In the genomic region with DNA sequence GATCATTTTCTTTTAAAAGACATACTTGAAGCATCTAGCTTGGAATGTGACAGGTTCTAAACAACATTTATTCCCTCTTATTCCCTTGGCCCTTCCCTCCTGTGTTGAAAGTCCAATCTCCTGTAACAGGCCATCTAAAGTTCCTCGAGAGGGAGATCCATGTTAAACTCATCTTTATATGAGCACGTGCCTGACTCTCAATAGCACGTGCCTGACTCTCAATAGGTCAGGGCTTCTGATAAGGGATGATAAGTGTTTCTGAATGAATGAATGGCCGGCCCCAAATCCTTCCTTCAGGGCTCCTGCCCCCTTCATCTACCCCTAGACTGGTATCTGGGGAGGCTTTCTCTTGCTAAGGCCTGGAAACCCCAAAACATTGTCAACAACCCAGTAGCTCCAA, we compare ENCODE assay signal across 11 cellular contexts. TPM values are rescaled to one million over a fixed set of nuclear protein-coding genes. Genes with fewer than 3 reads are reported as not detected.
DNase-seq lines count a peak whose midpoint lies in the region; TF ChIP-seq lines count a peak whose summit lies in the region.
"Had no signal": no experiment of that assay in that cellular context is flagged by ENCODE, and none has a peak within 500 bp of the region (broad histone marks: within the 10 kb centered on the region; RNA-seq: fewer than 3 reads in every experiment).

No MANE protein-coding gene starts in this region.

- H3K27ac Mint-ChIP-seq in activated naive CD8-positive, alpha-beta T cell treated with anti-CD3 and anti-CD28 coated beads for 36 hours = no peak overlapping the region
- H3K27ac Mint-ChIP-seq: activated CD8-positive, alpha-beta T cell treated with anti-CD3 and anti-CD28 coated beads for 36 hours; activated T-helper 2 cell treated with anti-CD3 and anti-CD28 coated beads, Interferon-gamma antibody, Interleukin-2, Interleukin-4, amounts not matched to agents 10 μg/mL and 5 μg/mL and 100 μg/mL, durations not matched to agents 14 hours and 24 hours and 36 hours; CD4-positive, alpha-beta T cell had no signal

- TF ChIP-seq EP300 in ovary (IDR thresholded peaks at IDR 0.05) = no peak
- no peak for TF ChIP-seq EP300 in transverse colon (IDR thresholded peaks at IDR 0.05; ENCODE audit: low read depth)

- intact Hi-C loops in ascending aorta (cut with DNase I) = loop anchor here (1.0 to 2.0 kb wide), 4 partner anchors 9 to 59 kb away; no protein-coding TSS in a partner anchor
- intact Hi-C loops in esophagus squamous epithelium (cut with DNase I) = no loop called here
- intact Hi-C loops in ovary (cut with DNase I) = loop anchor here in 2 of 4 donors (5.0 to 10.0 kb wide), 2 partner anchors 95 to 98 kb away; no protein-coding TSS in a partner anchor
- intact Hi-C loops in transverse colon (cut with DNase I; ENCODE audit: low total_unique reads) = loop anchor here (5.0 kb wide), 1 partner anchor 103 kb away; a partner anchor contains a TSS

- TF ChIP-seq POLR2A in esophagus squamous epithelium (IDR thresholded peaks at IDR 0.05) (no peak), ovary (IDR thresholded peaks at IDR 0.05) (no peak), transverse colon (IDR thresholded peaks at IDR 0.05) (no peak)

- H3K4me1 ChIP-seq in ascending aorta (peaks cover 17 to 36% of the 10 kb centered on the region in 2 donors), esophagus squamous epithelium (peaks cover 15 to 55% (median 37%) of the 10 kb centered on the region in 3 donors), ovary (ENCODE audit: insufficient read depth) (peaks cover 12% of the 10 kb centered on the region), transverse colon (peaks cover 5 to 26% (median 16%) of the 10 kb centered on the region in 4 donors)

- H3K4me1 Mint-ChIP-seq in activated naive CD8-positive, alpha-beta T cell treated with anti-CD3 and anti-CD28 coated beads for 36 hours = no peaks in the 10 kb centered on the region

- no peak overlapping the region for H3K4me3 Mint-ChIP-seq in activated naive CD8-positive, alpha-beta T cell treated with anti-CD3 and anti-CD28 coated beads for 36 hours
- H3K4me3 Mint-ChIP-seq: activated CD8-positive, alpha-beta T cell treated with anti-CD3 and anti-CD28 coated beads for 36 hours; CD4-positive, alpha-beta T cell had no signal

- H3K27me3 Mint-ChIP-seq in activated naive CD8-positive, alpha-beta T cell treated with anti-CD3 and anti-CD28 coated beads for 36 hours = peaks cover 4% of the 10 kb centered on the region
- H3K27me3 Mint-ChIP-seq: activated CD8-positive, alpha-beta T cell treated with anti-CD3 and anti-CD28 coated beads for 36 hours had no signal

- peaks cover 11% of the 10 kb centered on the region in 2 donors for H3K36me3 ChIP-seq in ascending aorta
- peaks cover 12 to 90% (median 13%) of the 10 kb centered on the region in 3 donors for H3K36me3 ChIP-seq in esophagus squamous epithelium
- no peaks in the 10 kb centered on the region for H3K36me3 ChIP-seq in ovary
- peaks cover 0 to 8% (median 2%) of the 10 kb centered on the region in 4 donors for H3K36me3 ChIP-seq in transverse colon
- H3K36me3 ChIP-seq: neutrophil had no signal

- H3K9me3 ChIP-seq in ascending aorta (no peaks in the 10 kb centered on the region), esophagus squamous epithelium (no peaks in the 10 kb centered on the region), ovary (no peaks in the 10 kb centered on the region), transverse colon (no peaks in the 10 kb centered on the region)
- H3K9me3 ChIP-seq: neutrophil had no signal

- in situ Hi-C loops in transverse colon (cut with MboI; ENCODE audit: low pct_ligation_motif_present in 1 of 4, low pct_unique_long_range_greater_than_20kb in 1 of 4, low sequenced_read_pairs in 3 of 4) = no loop called here

- TF ChIP-seq CTCF in ascending aorta (IDR thresholded peaks at IDR 0.05) (no peak), esophagus squamous epithelium (IDR thresholded peaks at IDR 0.05) (no peak), ovary (IDR thresholded peaks at IDR 0.05) (no peak), transverse colon (IDR thresholded peaks at IDR 0.05) (no peak)

- H3K27ac ChIP-seq in ascending aorta (peak overlapping the region; percentile 89 to 99), esophagus squamous epithelium (peak overlapping the region; percentile 76 to 94 (median 91)), ovary (peak overlapping the region; percentile 32 to 76), transverse colon (peak overlapping the region; percentile 87 to 93 (median 89))
- H3K27ac ChIP-seq: neutrophil had no signal

- H3K4me3 ChIP-seq in ascending aorta (no peak overlapping the region), esophagus squamous epithelium (no peak overlapping the region), ovary (no peak overlapping the region), transverse colon (no peak overlapping the region)

- no peaks in the 10 kb centered on the region for H3K36me3 Mint-ChIP-seq in activated naive CD8-positive, alpha-beta T cell treated with anti-CD3 and anti-CD28 coated beads for 36 hours

- H3K9me3 Mint-ChIP-seq in activated naive CD8-positive, alpha-beta T cell treated with anti-CD3 and anti-CD28 coated beads for 36 hours = no peaks in the 10 kb centered on the region
- H3K9me3 Mint-ChIP-seq: activated CD8-positive, alpha-beta T cell treated with anti-CD3 and anti-CD28 coated beads for 36 hours; activated T-helper 2 cell treated with anti-CD3 and anti-CD28 coated beads, Interferon-gamma antibody, Interleukin-2, Interleukin-4, amounts not matched to agents 10 μg/mL and 5 μg/mL and 100 μg/mL, durations not matched to agents 14 hours and 24 hours and 36 hours; CD4-positive, alpha-beta T cell had no signal

- DNase-seq in ascending aorta (ENCODE audit: low spot score in 2 of 2) (no peak), esophagus squamous epithelium (lab: John Stamatoyannopoulos, UW) (no peak), ovary (no peak), transverse colon (no peak), cortex of kidney (lab: John Stamatoyannopoulos, UW) (no peak), NCI-H187 treated with DMSO at 0.1 percent for 48 hours (lab: John Stamatoyannopoulos, UW) (no peak)
- no peak for DNase-seq in activated naive CD8-positive, alpha-beta T cell treated with anti-CD3 and anti-CD28 coated beads for 36 hours
- DNase-seq: activated CD8-positive, alpha-beta T cell treated with anti-CD3 and anti-CD28 coated beads for 36 hours; CD4-positive, alpha-beta T cell had no signal

- H3K27me3 ChIP-seq in ascending aorta (no peaks in the 10 kb centered on the region), esophagus squamous epithelium (no peaks in the 10 kb centered on the region), ovary (no peaks in the 10 kb centered on the region), transverse colon (no peaks in the 10 kb centered on the region)
- H3K27me3 ChIP-seq: neutrophil had no signal

- 78 to 86% methylated on average over 4 of the region's 4 CpGs for WGBS in esophagus squamous epithelium, 2 donors
- 69 to 75% (median 70%) methylated on average over 4 of the region's 4 CpGs for WGBS in ovary, 3 donors
- WGBS in transverse colon (ENCODE audit: low coverage in 1 of 2), 2 donors = 76 to 84% methylated on average over 4 of the region's 4 CpGs

RNA-seq across cellular contexts. Expression of a gene that starts 27.2 kb away (rescaled TPM):
- total RNA-seq in ascending aorta = 789 TPM
- 1,000 to 10,000 TPM in 3 of 4 donors, 100 to 1,000 TPM in 1; 921 to 1,566 (median 1,106) TPM for total RNA-seq in esophagus squamous epithelium
- total RNA-seq in ovary = 1,000 to 10,000 TPM in 6 of 7 donors, 100 to 1,000 TPM in 1; 986 to 2,251 (median 1,304) TPM
- 1,000 to 10,000 TPM; 3,412 to 6,011 TPM for polyA plus RNA-seq in ovary
- 100 to 1,000 TPM; 462 to 843 (median 770) TPM for total RNA-seq in transverse colon
- 1,000 to 10,000 TPM; 1,128 to 1,154 TPM for total RNA-seq in activated naive CD8-positive, alpha-beta T cell treated with anti-CD3 and anti-CD28 coated beads for 36 hours

RNA-seq across cellular contexts. Expression of a gene that starts 27.3 kb away (rescaled TPM):
- total RNA-seq in ascending aorta = 3.9 TPM
- total RNA-seq in esophagus squamous epithelium = 1 to 10 TPM; 4.5 to 5.5 (median 4.8) TPM
- total RNA-seq in ovary = 10 to 100 TPM in 1 of 7 donors, 1 to 10 TPM in 6; 2.3 to 15.4 (median 4.9) TPM
- 1 to 10 TPM; 2.6 to 6.7 TPM for polyA plus RNA-seq in ovary
- 10 to 100 TPM; 11.7 to 19.7 (median 14.3) TPM for total RNA-seq in transverse colon
- 10 to 100 TPM; 22.2 to 23.0 TPM for total RNA-seq in activated naive CD8-positive, alpha-beta T cell treated with anti-CD3 and anti-CD28 coated beads for 36 hours
